24 cellular contexts compared by ENCODE assay signal in the genomic region with DNA sequence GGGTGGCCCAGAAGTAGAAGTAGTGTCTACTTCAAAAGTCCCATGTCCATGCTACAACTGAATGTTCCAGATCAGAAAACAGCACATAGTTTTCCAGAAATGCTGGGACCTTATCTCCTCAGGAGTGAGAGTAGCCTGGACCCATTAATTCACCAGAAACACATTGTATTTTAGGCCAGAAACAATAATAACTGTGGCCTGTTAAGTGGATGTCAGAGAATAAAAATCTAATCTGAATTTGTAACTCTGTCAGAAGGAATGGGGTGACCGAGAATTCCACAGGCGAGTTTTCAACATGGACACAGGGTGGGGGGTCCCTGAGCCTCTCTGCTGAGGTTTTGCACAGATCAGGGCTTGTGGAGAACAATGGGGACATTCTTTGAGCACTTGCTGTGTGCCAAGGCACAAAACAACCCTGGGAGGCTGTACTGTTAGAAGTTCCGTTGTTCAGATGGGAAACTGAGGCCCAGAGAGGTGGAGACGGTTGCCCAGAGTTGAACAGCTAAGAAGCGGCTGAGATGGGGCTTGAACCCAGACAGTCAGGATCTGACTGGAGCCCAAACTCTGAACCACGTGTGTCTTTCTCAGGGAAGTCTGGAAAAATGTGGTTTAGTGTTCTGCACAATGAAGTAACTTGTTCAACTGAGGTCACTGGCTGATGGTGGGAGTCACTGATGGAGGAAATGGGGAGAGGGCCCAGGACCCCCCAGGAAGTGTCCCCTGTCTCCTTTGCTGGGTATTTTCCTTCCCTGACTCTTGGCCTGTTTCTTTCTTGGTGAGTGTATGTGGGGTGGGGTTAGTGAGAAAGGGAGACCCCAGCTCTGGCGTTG. TPM values are rescaled to one million over a fixed set of nuclear protein-coding genes. Genes with fewer than 3 reads are reported as not detected.
DNase-seq lines count a peak whose midpoint lies in the region; TF ChIP-seq lines count a peak whose summit lies in the region.
"Had no signal": no experiment of that assay in that cellular context is flagged by ENCODE, and none has a peak within 500 bp of the region (broad histone marks: within the 10 kb centered on the region; RNA-seq: fewer than 3 reads in every experiment).

No MANE protein-coding gene starts in this region.

- no peak for TF ChIP-seq POLR2A in testis (IDR thresholded peaks at IDR 0.05)

- peak overlapping the region; percentile 86 for H3K27ac Mint-ChIP-seq in HFFc6
- H3K27ac Mint-ChIP-seq: activated naive CD4-positive, alpha-beta T cell treated with anti-CD3 and anti-CD28 coated beads for 36 hours; nephron progenitor cell had no signal

- no peak for TF ChIP-seq RAD21 in liver (IDR thresholded peaks at IDR 0.05)

- no peak overlapping the region for H3K4me2 ChIP-seq in skeletal muscle satellite cell (ENCODE audit: low read length)

- 90% methylated on average over 7 of the region's 7 CpGs for WGBS in liver
- 74 to 79% methylated on average over 7 of the region's 7 CpGs for WGBS in testis, 2 donors

- no peaks in the 10 kb centered on the region for H3K36me3 ChIP-seq in adipocyte (ENCODE audit: control insufficient read depth, insufficient read depth, low read length, severe bottlenecking)
- no peaks in the 10 kb centered on the region for H3K36me3 ChIP-seq in liver (ENCODE audit: control insufficient read depth in 4 of 4, insufficient read depth in 3 of 4, low read depth in 1 of 4, low read length in 3 of 4)
- H3K36me3 ChIP-seq in skeletal muscle satellite cell (ENCODE audit: insufficient read depth, low read length) = no peaks in the 10 kb centered on the region
- H3K36me3 ChIP-seq in testis (ENCODE audit: low read depth, missing control alignments) = no peaks in the 10 kb centered on the region
- H3K36me3 ChIP-seq: suprapubic skin had no signal

- H3K9me3 Mint-ChIP-seq in HFFc6 = peaks cover 13% of the 10 kb centered on the region
- H3K9me3 Mint-ChIP-seq: activated naive CD4-positive, alpha-beta T cell treated with anti-CD3 and anti-CD28 coated beads for 36 hours; nephron progenitor cell had no signal

- H3K27me3 ChIP-seq in adipocyte (replicated peaks; ENCODE audit: control insufficient read depth, insufficient read depth, low read length) (no peaks in the 10 kb centered on the region), liver (ENCODE audit: control insufficient read depth in 4 of 4, insufficient read depth in 4 of 4, low read length in 3 of 4) (no peaks in the 10 kb centered on the region), skeletal muscle satellite cell (ENCODE audit: control insufficient read depth, insufficient read depth, low read length) (no peaks in the 10 kb centered on the region), testis (no peaks in the 10 kb centered on the region)
- H3K27me3 ChIP-seq: suprapubic skin had no signal

- H3K9ac ChIP-seq in adipocyte (ENCODE audit: low read length) (peak overlapping the region; percentile 27), liver (ENCODE audit: low read depth in 1 of 2, low read length in 2 of 2) (no peak overlapping the region), skeletal muscle satellite cell (ENCODE audit: low read depth, low read length) (peak overlapping the region; percentile 42)

- TF ChIP-seq CTCF in HFFc6 (IDR thresholded peaks at IDR 0.05) (no peak), liver (IDR thresholded peaks at IDR 0.05; ENCODE audit: low read depth, low read length, missing input control) (no peak), testis (IDR thresholded peaks at IDR 0.05) (no peak)

- no peaks in the 10 kb centered on the region for H3K9me3 ChIP-seq in adipocyte (ENCODE audit: control insufficient read depth, low read length)
- H3K9me3 ChIP-seq in liver (ENCODE audit: control insufficient read depth in 4 of 4, low read length in 3 of 4) = no peaks in the 10 kb centered on the region
- H3K9me3 ChIP-seq in skeletal muscle satellite cell (replicated peaks; ENCODE audit: low read length) = peaks cover 8% of the 10 kb centered on the region
- H3K9me3 ChIP-seq in testis = no peaks in the 10 kb centered on the region
- H3K9me3 ChIP-seq: suprapubic skin had no signal

- CTCF ChIA-PET in HEK293T (lab: Yijun Ruan, JAX) = no interaction called here

- intact Hi-C loops in testis (cut with DNase I; ENCODE audit: low total_unique reads) = no loop called here

- peaks cover 3% of the 10 kb centered on the region; the same call in 1 of the 2 replicates for H3K27me3 Mint-ChIP-seq in HFFc6 (ENCODE audit: insufficient read depth)

- no peak overlapping the region for H3K4me3 Mint-ChIP-seq in HFFc6
- H3K4me3 Mint-ChIP-seq: activated naive CD4-positive, alpha-beta T cell treated with anti-CD3 and anti-CD28 coated beads for 36 hours; nephron progenitor cell had no signal

- H3K4me3 ChIP-seq in adipocyte (ENCODE audit: low read length) (no peak overlapping the region), liver (ENCODE audit: low read depth in 1 of 3, low read length in 3 of 3) (no peak overlapping the region), skeletal muscle satellite cell (ENCODE audit: low read length) (no peak overlapping the region), testis (no peak overlapping the region)
- H3K4me3 ChIP-seq: suprapubic skin had no signal

- peaks cover 9% of the 10 kb centered on the region for H3K36me3 Mint-ChIP-seq in HFFc6 (ENCODE audit: low read depth)

- peaks cover 55% of the 10 kb centered on the region for H3K4me1 Mint-ChIP-seq in HFFc6 (ENCODE audit: low read depth)

- POLR2A ChIA-PET in HEK293T (lab: Yijun Ruan, JAX) = no interaction called here

- DNase-seq in HFFc6 (no peak), adipocyte (ENCODE audit: low read depth) (no peak), NCI-H2227 treated with DMSO at 0.1 percent for 48 hours (lab: John Stamatoyannopoulos, UW) (no peak), HuH-7 (ENCODE audit: low spot score) (no peak), HEK293T (ENCODE audit: extremely low spot score) (no peak), testis (no peak)
- DNase-seq: activated CD4-positive, alpha-beta T cell treated with anti-CD3 and anti-CD28 coated beads, Interleukin-2, amount 50 U/mL, for 48 hours; activated naive CD4-positive, alpha-beta T cell treated with anti-CD3 and anti-CD28 coated beads for 36 hours; activated T-cell treated with anti-CD3 and anti-CD28 coated beads for 4 hours; AML-193; cortex of kidney; foreskin keratinocyte; KBM-7; NCI-H2029 treated with DMSO at 0.1 percent for 48 hours; NCI-H524 treated with DMSO at 0.1 percent for 48 hours; nephron progenitor cell; stimulated activated CD4-positive, alpha-beta T cell treated with anti-CD3 and anti-CD28 coated beads, Interleukin-15, amount 100 ng/mL, for 24 hours; T-helper 2 cell had no signal

- H3K4me1 ChIP-seq in adipocyte (ENCODE audit: control insufficient read depth, insufficient read depth, low read length) (peaks cover 50% of the 10 kb centered on the region), liver (ENCODE audit: control insufficient read depth in 4 of 4, insufficient read depth in 4 of 4, low read length in 3 of 4) (peaks cover 2 to 12% (median 5%) of the 10 kb centered on the region in 4 donors), skeletal muscle satellite cell (ENCODE audit: control insufficient read depth, insufficient read depth, low read length) (peaks cover 36% of the 10 kb centered on the region), testis (peaks cover 3% of the 10 kb centered on the region)
- H3K4me1 ChIP-seq: foreskin keratinocyte had no signal

- H3K27ac ChIP-seq in liver (ENCODE audit: low read depth in 1 of 2, low read length in 2 of 2) (peak overlapping the region; percentile 35 to 49), testis (no peak overlapping the region)
- H3K27ac ChIP-seq: foreskin keratinocyte, HL-60, suprapubic skin, VCaP had no signal

TF ChIP-seq in liver, 16 proteins besides CTCF, POLR2A, EP300 and RAD21 (continues in another document):
- no peak for TF ChIP-seq FOXA2 (IDR thresholded peaks at IDR 0.05)
- TF ChIP-seq, protein P1, sequence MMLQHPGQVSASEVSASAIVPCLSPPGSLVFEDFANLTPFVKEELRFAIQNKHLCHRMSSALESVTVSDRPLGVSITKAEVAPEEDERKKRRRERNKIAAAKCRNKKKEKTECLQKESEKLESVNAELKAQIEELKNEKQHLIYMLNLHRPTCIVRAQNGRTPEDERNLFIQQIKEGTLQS (IDR thresholded peaks at IDR 0.05) = no peak
- TF ChIP-seq, protein P2, sequence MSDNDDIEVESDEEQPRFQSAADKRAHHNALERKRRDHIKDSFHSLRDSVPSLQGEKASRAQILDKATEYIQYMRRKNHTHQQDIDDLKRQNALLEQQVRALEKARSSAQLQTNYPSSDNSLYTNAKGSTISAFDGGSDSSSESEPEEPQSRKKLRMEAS (IDR thresholded peaks at IDR 0.05) = no peak
- TF ChIP-seq HNF4G (IDR thresholded peaks at IDR 0.05) = no peak
- TF ChIP-seq HNF4A (conservative IDR thresholded peaks at IDR 0.05) = no peak

TF ChIP-seq in HEK293T, 16 proteins besides CTCF, POLR2A, EP300 and RAD21 (continues in another document):
- TF ChIP-seq FOXM1 (IDR thresholded peaks at IDR 0.05; ENCODE audit: borderline replicate concordance) = no peak
- TF ChIP-seq LEF1 (IDR thresholded peaks at IDR 0.05; ENCODE audit: borderline replicate concordance) = no peak
- no peak for TF ChIP-seq ZNF384 (IDR thresholded peaks at IDR 0.05)
- TF ChIP-seq L3MBTL2 (conservative IDR thresholded peaks at IDR 0.05) = no peak
- no peak for TF ChIP-seq NFRKB (IDR thresholded peaks at IDR 0.05)
- TF ChIP-seq BHLHE40 (IDR thresholded peaks at IDR 0.05; ENCODE audit: borderline replicate concordance) = no peak
- no peak for TF ChIP-seq HDGF (IDR thresholded peaks at IDR 0.05; ENCODE audit: borderline replicate concordance)
- TF ChIP-seq ELF4 (IDR thresholded peaks at IDR 0.05) = no peak
- TF ChIP-seq SUZ12 (IDR thresholded peaks at IDR 0.05) = no peak
- TF ChIP-seq ARNT (IDR thresholded peaks at IDR 0.05) = no peak
- TF ChIP-seq, protein P3, sequence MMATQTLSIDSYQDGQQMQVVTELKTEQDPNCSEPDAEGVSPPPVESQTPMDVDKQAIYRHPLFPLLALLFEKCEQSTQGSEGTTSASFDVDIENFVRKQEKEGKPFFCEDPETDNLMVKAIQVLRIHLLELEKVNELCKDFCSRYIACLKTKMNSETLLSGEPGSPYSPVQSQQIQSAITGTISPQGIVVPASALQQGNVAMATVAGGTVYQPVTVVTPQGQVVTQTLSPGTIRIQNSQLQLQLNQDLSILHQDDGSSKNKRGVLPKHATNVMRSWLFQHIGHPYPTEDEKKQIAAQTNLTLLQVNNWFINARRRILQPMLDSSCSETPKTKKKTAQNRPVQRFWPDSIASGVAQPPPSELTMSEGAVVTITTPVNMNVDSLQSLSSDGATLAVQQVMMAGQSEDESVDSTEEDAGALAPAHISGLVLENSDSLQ (IDR thresholded peaks at IDR 0.05) = no peak
- TF ChIP-seq CTBP1 (IDR thresholded peaks at IDR 0.05; ENCODE audit: borderline replicate concordance) = no peak
- no peak for TF ChIP-seq FOXA1 (IDR thresholded peaks at IDR 0.05)
- TF ChIP-seq SP1 (IDR thresholded peaks at IDR 0.05) = no peak

RNA-seq across cellular contexts. Expression of a gene that starts 44.2 kb away (rescaled TPM):
- 1 to 10 TPM; 4.7 to 6.8 (median 5.2) TPM for total RNA-seq in HFFc6 (2021; fragmentation: NEBNext Ultra II Directional; extraction: Animal tissue kit (Norgen Biotek cat#: 25700))
- total RNA-seq in liver = under 1 TPM; 0.28 to 0.75 TPM
- polyA plus RNA-seq in liver = 1 to 10 TPM in 1 of 2 donors, under 1 TPM in 1; 0.44 to 3.4 TPM
- under 0.01 TPM in 1 of 2 replicates, not detected in the other for total RNA-seq in skeletal muscle satellite cell (2012; rRNA removed)
- total RNA-seq in testis = 1 to 10 TPM; 7.0 to 7.6 TPM
- polyA plus RNA-seq in testis (ENCODE audit: insufficient read depth, low read depth, low replicate concordance) = 4.0 TPM
- total RNA-seq: kidney epithelial cell had no signal

Comparison
In these comparisons a context has a peak if more than half of its experiments do, and no peak if none do; other contexts are left out.
1. H3K9ac ChIP-seq: peak in adipocyte (single experiment) and skeletal muscle satellite cell (single experiment); none in liver (0 of 2).
2. H3K27ac ChIP-seq: peak in liver (2 of 2); none in testis (0 of 2).